ENCODE assay signal across 11 cellular contexts in genomic region chr17:32484041-32484461, GRCh38. TPM values are rescaled to one million over a fixed set of nuclear protein-coding genes. Genes with fewer than 3 reads are reported as not detected.
DNase-seq lines count a peak whose midpoint lies in the region; ATAC-seq, FAIRE-seq and TF ChIP-seq lines count a peak whose summit lies in the region.
"Had no signal": no experiment of that assay in that cellular context is flagged by ENCODE, and none has a peak within 500 bp of the region (broad histone marks: within the 10 kb centered on the region; RNA-seq: fewer than 3 reads in every experiment).

No MANE protein-coding gene starts in this region.

- H3K27me3 ChIP-seq in gastroesophageal sphincter (no peaks in the 10 kb centered on the region), gastrocnemius medialis (no peaks in the 10 kb centered on the region)
- H3K27me3 ChIP-seq: hepatocyte, SJSA1 had no signal

- in situ Hi-C loops in gastrocnemius medialis (cut with MboI; ENCODE audit: low sequenced_read_pairs in 4 of 4), result loop anchor here in 1 of 4 donors (25.0 kb wide), 1 partner anchor 403 kb away; the partner anchor contains the start of gene MYO1D

- H3K27ac ChIP-seq in SK-N-MC (peak overlapping the region; percentile 48), gastroesophageal sphincter (peak overlapping the region in 3 of 4 donors; percentile 48 to 64 (median 60)), gastrocnemius medialis (peak overlapping the region; percentile 19 to 64 (median 37))
- H3K27ac ChIP-seq: hepatocyte, SJSA1 had no signal

- no peak overlapping the region for H3K9ac ChIP-seq in SK-N-MC (ENCODE audit: insufficient read length)

- H3K4me3 ChIP-seq in SK-N-MC, result no peak overlapping the region
- H3K4me3 ChIP-seq in gastroesophageal sphincter, result no peak overlapping the region
- no peak overlapping the region for H3K4me3 ChIP-seq in gastrocnemius medialis
- H3K4me3 ChIP-seq: hepatocyte, SJSA1 had no signal

- no peak for TF ChIP-seq POLR2A in gastroesophageal sphincter (IDR thresholded peaks at IDR 0.05)
- TF ChIP-seq POLR2A in gastrocnemius medialis (IDR thresholded peaks at IDR 0.05), result no peak
- no peak for TF ChIP-seq POLR2A in H54 (IDR thresholded peaks at IDR 0.05; ENCODE audit: low read depth, low read length)

- intact Hi-C loops in gastrocnemius medialis (cut with DNase I; ENCODE audit: low total_unique reads), result loop anchor here (5.0 kb wide), 1 partner anchor 132 kb away; the partner anchor contains the start of gene ZNF207

- H3K4me1 ChIP-seq in gastroesophageal sphincter, result peaks cover 0 to 47% (median 14%) of the 10 kb centered on the region in 3 donors
- peaks cover 12 to 30% of the 10 kb centered on the region in 2 donors for H3K4me1 ChIP-seq in gastrocnemius medialis

- TF ChIP-seq CTCF in gastroesophageal sphincter (IDR thresholded peaks at IDR 0.05) (no peak), gastrocnemius medialis (IDR thresholded peaks at IDR 0.05 in 4 of 5, conservative IDR thresholded peaks at IDR 0.05 in 1 of 5) (no peak), D721Med (IDR thresholded peaks at IDR 0.05; ENCODE audit: insufficient read depth, missing control alignments) (no peak)

- no peak for FAIRE-seq in H54 (lab: Jason Lieb, UNC)
- no peak for FAIRE-seq in D721Med (lab: Jason Lieb, UNC)

- no peak for TF ChIP-seq EP300 in gastroesophageal sphincter (IDR thresholded peaks at IDR 0.05)

- 95 to 96% methylated on average over 2 to 3 of the region's 4 CpGs for WGBS in gastroesophageal sphincter (ENCODE audit: low coverage in 1 of 2), 2 donors

- DNase-seq in DMS 273 (lab: John Stamatoyannopoulos, UW; ENCODE audit: unreplicated experiment) (peak; percentile 48), DMS 273 treated with DMSO at 0.1 percent for 48 hours (lab: John Stamatoyannopoulos, UW) (no peak), SK-N-MC (ENCODE audit: low read depth, low spot score) (no peak), gastrocnemius medialis (no peak), H54 (ENCODE audit: insufficient read length, low spot score) (no peak), NCI-H748 (lab: John Stamatoyannopoulos, UW; ENCODE audit: unreplicated experiment) (no peak), D721Med (ENCODE audit: insufficient read length, low spot score) (no peak)
- DNase-seq: cortex of kidney had no signal

- H3K9me3 ChIP-seq in SK-N-MC (ENCODE audit: low read depth, low read length), result no peaks in the 10 kb centered on the region
- H3K9me3 ChIP-seq in gastroesophageal sphincter, result no peaks in the 10 kb centered on the region
- no peaks in the 10 kb centered on the region for H3K9me3 ChIP-seq in gastrocnemius medialis
- H3K9me3 ChIP-seq: SJSA1 had no signal

- ATAC-seq in gastroesophageal sphincter, result no peak
- no peak for ATAC-seq in gastrocnemius medialis

- peaks cover 51% of the 10 kb centered on the region for H3K36me3 ChIP-seq in SK-N-MC (ENCODE audit: insufficient read depth, low read length)
- H3K36me3 ChIP-seq in gastroesophageal sphincter, result peaks cover 0 to 39% of the 10 kb centered on the region in 2 donors
- H3K36me3 ChIP-seq in gastrocnemius medialis, result peaks cover 0 to 42% of the 10 kb centered on the region in 2 donors

RNA-seq across cellular contexts. Expression of gene CDK5R1, which starts 2.7 kb away (rescaled TPM):
- total RNA-seq in gastroesophageal sphincter (1 to 10 TPM in 2 of 4 donors, under 1 TPM in 1, not detected in 1; 0.54 to 1.5 (median 1.0) TPM), gastrocnemius medialis (1 to 10 TPM in 3 of 4 donors, under 1 TPM in 1; 0.15 to 2.2 (median 1.5) TPM)

RNA-seq across cellular contexts. Expression of gene PSMD11, which starts 39.7 kb away (rescaled TPM):
- total RNA-seq in gastroesophageal sphincter (10 to 100 TPM; 41.7 to 68.7 (median 64.9) TPM), gastrocnemius medialis (100 to 1,000 TPM in 3 of 4 donors, 10 to 100 TPM in 1; 81.7 to 215 (median 191) TPM)
